In genomic region chr4:182807346-182807745, GRCh38 we compare ENCODE assay signal across 14 cellular contexts.
DNase-seq lines count a peak whose midpoint lies in the region; ATAC-seq and TF ChIP-seq lines count a peak whose summit lies in the region.
"Had no signal": no experiment of that assay in that cellular context is flagged by ENCODE, and none has a peak within 500 bp of the region (broad histone marks: within the 10 kb centered on the region; RNA-seq: fewer than 3 reads in every experiment).

No MANE protein-coding gene starts in this region.

- peak overlapping the region; percentile 14 for H2BK15ac ChIP-seq in neuronal stem cell (ENCODE audit: low read length)

- peak overlapping the region; percentile 79 for H3K9ac ChIP-seq in BLaER1
- H3K9ac ChIP-seq in MM.1S (ENCODE audit: low read length): no peak overlapping the region; the same call in 1 of the 2 replicates
- H3K9ac ChIP-seq in neuronal stem cell (ENCODE audit: low read depth, low read length, poor library complexity): no peak overlapping the region

- H2BK5ac ChIP-seq in neuronal stem cell (ENCODE audit: low read length): peak overlapping the region; percentile 57

- no peaks in the 10 kb centered on the region for H3K79me2 ChIP-seq in MM.1S (ENCODE audit: low read length)

- H3K4me3 ChIP-seq in BLaER1 (peak overlapping the region; percentile 64), MM.1S (ENCODE audit: low read length) (peak overlapping the region; percentile 75), ectodermal cell (ENCODE audit: insufficient read depth, low read depth, low read length) (peak overlapping the region; percentile 28), neuronal stem cell (ENCODE audit: low read length in 2 of 2) (no peak overlapping the region)

- H2BK120ac ChIP-seq in neuronal stem cell (ENCODE audit: low read depth, low read length): no peak overlapping the region

- peak overlapping the region; percentile 6 for H4K8ac ChIP-seq in neuronal stem cell (ENCODE audit: low read depth, low read length)

- no peaks in the 10 kb centered on the region for H3K27me3 ChIP-seq in BLaER1
- no peaks in the 10 kb centered on the region for H3K27me3 ChIP-seq in MM.1S (replicated peaks; ENCODE audit: insufficient read depth, low read length)
- H3K27me3 ChIP-seq in ectodermal cell (ENCODE audit: control insufficient read depth, insufficient read depth, low read length, poor library complexity, severe bottlenecking): no peaks in the 10 kb centered on the region
- H3K27me3 ChIP-seq in neuronal stem cell (ENCODE audit: control insufficient read depth in 3 of 3, insufficient read depth in 3 of 3, low read depth in 1 of 3, low read length in 3 of 3): peaks cover 0 to 8% (median 0%) of the 10 kb centered on the region in 3 experiments
- H3K27me3 ChIP-seq: uterus had no signal

- H3K9me2 ChIP-seq in MM.1S (replicated peaks; ENCODE audit: insufficient read depth, low read length): no peaks in the 10 kb centered on the region

- H3F3A ChIP-seq in MM.1S (ENCODE audit: insufficient read depth, low read length): peaks cover 10% of the 10 kb centered on the region

- H4K20me1 ChIP-seq in BLaER1: no peaks in the 10 kb centered on the region
- H4K20me1 ChIP-seq in MM.1S (ENCODE audit: insufficient read depth, low read length): no peaks in the 10 kb centered on the region

- TF ChIP-seq CTCF in MM.1S (IDR thresholded peaks at IDR 0.05; ENCODE audit: low read length): no peak

- peak overlapping the region; percentile 76 for H3K18ac ChIP-seq in neuronal stem cell (ENCODE audit: low read length)

- H4K91ac ChIP-seq in neuronal stem cell (ENCODE audit: low read depth, low read length, poor library complexity): no peak overlapping the region

- H3K4ac ChIP-seq in neuronal stem cell (ENCODE audit: low read length): no peak overlapping the region

- H3K9me3 ChIP-seq in BLaER1: peaks cover 25% of the 10 kb centered on the region
- no peaks in the 10 kb centered on the region for H3K9me3 ChIP-seq in MM.1S (replicated peaks; ENCODE audit: insufficient read depth, low read length)
- no peaks in the 10 kb centered on the region for H3K9me3 ChIP-seq in ectodermal cell (ENCODE audit: control insufficient read depth, low read length)
- H3K9me3 ChIP-seq in neuronal stem cell (replicated peaks in 1 of 2; ENCODE audit: control insufficient read depth in 2 of 2, insufficient read depth in 1 of 2, low read depth in 1 of 2, low read length in 2 of 2): peaks cover 12 to 16% of the 10 kb centered on the region in 2 donors
- H3K9me3 ChIP-seq: uterus had no signal

- H3K36me3 ChIP-seq in BLaER1 (peaks cover 7% of the 10 kb centered on the region; the same call in 1 of the 2 replicates), MM.1S (replicated peaks; ENCODE audit: insufficient read depth, low read length) (no peaks in the 10 kb centered on the region), ectodermal cell (ENCODE audit: control insufficient read depth, insufficient read depth, low read length) (no peaks in the 10 kb centered on the region), neuronal stem cell (replicated peaks in 1 of 2; ENCODE audit: control insufficient read depth in 2 of 2, insufficient read depth in 2 of 2, low read length in 2 of 2) (peaks cover 2 to 4% of the 10 kb centered on the region in 2 donors)
- H3K36me3 ChIP-seq: cardiac muscle cell, uterus had no signal

- H2AK5ac ChIP-seq in neuronal stem cell (ENCODE audit: low read depth, low read length): peak overlapping the region; percentile 82

- H3K4me2 ChIP-seq in BLaER1 (peak overlapping the region; percentile 92), MM.1S (ENCODE audit: low read depth, low read length) (peak overlapping the region; percentile 92), neuronal stem cell (ENCODE audit: insufficient read depth, low read length, poor library complexity, severe bottlenecking) (no peak overlapping the region)

- H3K23ac ChIP-seq in neuronal stem cell (ENCODE audit: low read depth, low read length, poor library complexity): peak overlapping the region; percentile 10

- no peak for DNase-seq in MM.1S
- no peak for DNase-seq in neuronal stem cell (ENCODE audit: low spot score)
- DNase-seq in HuH-7.5 (ENCODE audit: low spot score): no peak
- DNase-seq in caudate nucleus (lab: John Stamatoyannopoulos, UW): no peak
- DNase-seq: activated naive CD4-positive, alpha-beta T cell; NCI-H1048; stimulated activated CD4-positive, alpha-beta T cell treated with anti-CD3 and anti-CD28 coated beads, Interleukin-1b, Interleukin-23, amount 100 ng/mL, for 48 hours; uterus had no signal

- WGBS in ectodermal cell, 2 experiments: 68 to 70% methylated on average over 12 of the region's 12 CpGs
- no CpG with 5 or more reads among the region's 12 CpGs for WGBS in neuronal stem cell (ENCODE audit: extremely low coverage in 2 of 2, insufficient read length in 2 of 2, insufficient replicate concordance in 1 of 2), 2 donors

- ATAC-seq in GM19397 (IDR thresholded peaks at IDR 0.05; ENCODE audit: unreplicated experiment): no peak
- ATAC-seq in GM21619 (IDR thresholded peaks at IDR 0.05; ENCODE audit: unreplicated experiment): no peak

- H3K27ac ChIP-seq in BLaER1 (peak overlapping the region; percentile 72; the same call in 1 of the 2 replicates), MM.1S (ENCODE audit: low read length) (peak overlapping the region; percentile 82; the same call in 1 of the 2 replicates), ectodermal cell (ENCODE audit: insufficient read depth, low read depth, low read length, poor library complexity, severe bottlenecking) (no peak overlapping the region), neuronal stem cell (replicated peaks; ENCODE audit: low read length) (no peak overlapping the region), caudate nucleus (ENCODE audit: low read depth, low read length) (no peak overlapping the region)
- H3K27ac ChIP-seq: cardiac muscle cell, epithelial cell of prostate, uterus had no signal

- peaks cover 7% of the 10 kb centered on the region for H3K79me1 ChIP-seq in neuronal stem cell (ENCODE audit: low read depth, low read length)

- peak overlapping the region; percentile 93 for H2AFZ ChIP-seq in MM.1S (ENCODE audit: low read length)
- H2AFZ ChIP-seq in neuronal stem cell (ENCODE audit: low read length): peak overlapping the region; percentile 88

- H3K4me1 ChIP-seq in BLaER1 (peaks cover 52% of the 10 kb centered on the region), MM.1S (ENCODE audit: low read length) (peaks cover 12% of the 10 kb centered on the region), ectodermal cell (ENCODE audit: control insufficient read depth, insufficient read depth, low read length) (peaks cover 9% of the 10 kb centered on the region), neuronal stem cell (ENCODE audit: control insufficient read depth in 2 of 2, insufficient read depth in 1 of 2, low read depth in 1 of 2, low read length in 2 of 2) (peaks cover 0 to 9% of the 10 kb centered on the region in 2 donors)
- H3K4me1 ChIP-seq: uterus had no signal

- H2BK12ac ChIP-seq in neuronal stem cell (ENCODE audit: low read length): no peak overlapping the region

- peak overlapping the region; percentile 92 for H3K14ac ChIP-seq in neuronal stem cell (ENCODE audit: low read length)

Comparison
In these comparisons a context has a peak if more than half of its experiments do, and no peak if none do; other contexts are left out.
1. H3K27ac ChIP-seq: peak in BLaER1 (single experiment) and MM.1S (single experiment); none in ectodermal cell (single experiment), neuronal stem cell (single experiment) and caudate nucleus (single experiment).
2. H3K4me3 ChIP-seq: peak in BLaER1 (single experiment), MM.1S (single experiment) and ectodermal cell (single experiment); none in neuronal stem cell (0 of 2).